ENCODE assay signal across 1 cellular context in the genomic region with DNA sequence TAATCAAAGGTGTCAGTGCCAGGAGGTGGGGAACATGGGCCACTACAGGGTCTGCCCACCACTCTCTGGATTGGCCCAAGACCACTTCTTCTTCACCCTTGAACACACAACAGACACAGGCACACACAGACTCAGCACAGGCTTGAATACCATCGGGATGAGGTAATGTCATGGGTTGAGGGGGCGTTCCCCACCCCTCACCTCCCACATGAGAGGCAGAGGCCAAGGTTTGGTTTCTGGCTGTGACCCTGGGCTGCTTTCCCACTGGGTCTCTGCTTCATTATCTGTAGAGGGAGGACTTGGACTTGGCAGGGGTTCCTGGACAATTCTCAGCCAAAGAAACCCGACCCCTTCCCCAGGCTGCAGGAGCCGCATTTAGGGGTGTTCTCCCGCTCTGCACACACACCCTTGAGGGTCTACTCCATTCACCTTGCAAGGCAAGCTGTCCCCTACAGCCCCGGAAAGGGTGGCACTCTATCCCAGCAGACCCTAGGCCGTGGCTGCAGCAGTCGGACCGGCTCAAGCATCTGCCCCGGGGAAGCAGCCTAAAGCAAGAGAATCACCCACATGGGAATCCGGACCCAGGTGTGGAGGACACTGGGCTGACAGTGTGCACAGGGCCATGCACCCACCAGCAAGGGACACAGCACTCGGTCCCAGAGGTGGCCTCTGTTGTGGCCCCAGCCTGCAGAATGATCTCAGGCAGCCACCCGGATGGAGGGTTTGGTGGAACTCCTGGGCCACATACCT.
TF ChIP-seq lines count a peak whose summit lies in the region.

No MANE protein-coding gene starts in this region.

TF ChIP-seq in IMR-90, 13 proteins besides CTCF, POLR2A, EP300 and RAD21:
- TF ChIP-seq, protein P1, sequence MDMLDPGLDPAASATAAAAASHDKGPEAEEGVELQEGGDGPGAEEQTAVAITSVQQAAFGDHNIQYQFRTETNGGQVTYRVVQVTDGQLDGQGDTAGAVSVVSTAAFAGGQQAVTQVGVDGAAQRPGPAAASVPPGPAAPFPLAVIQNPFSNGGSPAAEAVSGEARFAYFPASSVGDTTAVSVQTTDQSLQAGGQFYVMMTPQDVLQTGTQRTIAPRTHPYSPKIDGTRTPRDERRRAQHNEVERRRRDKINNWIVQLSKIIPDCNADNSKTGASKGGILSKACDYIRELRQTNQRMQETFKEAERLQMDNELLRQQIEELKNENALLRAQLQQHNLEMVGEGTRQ (IDR thresholded peaks at IDR 0.05; ENCODE audit: low read depth, low read length), result no peak
- no peak for TF ChIP-seq CHD1 (IDR thresholded peaks at IDR 0.05; ENCODE audit: low read depth, low read length)
